In genomic region chr9:131100445-131100844, GRCh38 we compare ENCODE assay signal across 20 cellular contexts. TPM values are rescaled to one million over a fixed set of nuclear protein-coding genes. Genes with fewer than 3 reads are reported as not detected.
DNase-seq lines count a peak whose midpoint lies in the region; ATAC-seq, FAIRE-seq and TF ChIP-seq lines count a peak whose summit lies in the region.
"Had no signal": no experiment of that assay in that cellular context is flagged by ENCODE, and none has a peak within 500 bp of the region (broad histone marks: within the 10 kb centered on the region; RNA-seq: fewer than 3 reads in every experiment).

No MANE protein-coding gene starts in this region.

- H3K79me2 ChIP-seq in astrocyte (ENCODE audit: insufficient read depth, low read length): no peaks in the 10 kb centered on the region

- no peaks in the 10 kb centered on the region for H3K36me3 ChIP-seq in astrocyte (ENCODE audit: insufficient read depth, low read length)
- H3K36me3 ChIP-seq in testis (ENCODE audit: low read depth, missing control alignments): no peaks in the 10 kb centered on the region
- H3K36me3 ChIP-seq in ascending aorta: no peaks in the 10 kb centered on the region
- H3K36me3 ChIP-seq: breast epithelium, neutrophil had no signal

- H3K9me3 ChIP-seq in astrocyte (ENCODE audit: insufficient read depth, low read depth, low read length): no peaks in the 10 kb centered on the region
- H3K9me3 ChIP-seq in testis: no peaks in the 10 kb centered on the region
- no peaks in the 10 kb centered on the region for H3K9me3 ChIP-seq in ascending aorta
- H3K9me3 ChIP-seq: breast epithelium, neutrophil had no signal

- H3K4me1 ChIP-seq in astrocyte (ENCODE audit: insufficient read depth, low read length): peaks cover 12% of the 10 kb centered on the region
- peaks cover 53% of the 10 kb centered on the region for H3K4me1 ChIP-seq in testis
- peaks cover 0 to 10% of the 10 kb centered on the region in 2 donors for H3K4me1 ChIP-seq in ascending aorta
- H3K4me1 ChIP-seq: breast epithelium had no signal

- DNase-seq in HK-2 (ENCODE audit: unreplicated experiment) (peak; percentile 51), astrocyte (ENCODE audit: low read depth) (no peak), left kidney (ENCODE audit: low read depth, low spot score) (peak; percentile 92), testis (peak; percentile 39), NCI-H748 treated with DMSO at 0.1 percent for 48 hours (lab: John Stamatoyannopoulos, UW) (no peak), ascending aorta (ENCODE audit: low spot score in 2 of 2) (no peak)
- DNase-seq: activated T-cell treated with anti-CD3 and anti-CD28 coated beads, Interleukin-2, amount 50 U/mL, for 4 hours; effector CD8-positive, alpha-beta T cell; mammary epithelial cell; NCI-H2081; NCI-H524 had no signal

- no peak overlapping the region for H3K4me2 ChIP-seq in astrocyte (ENCODE audit: low read length)

- no peaks in the 10 kb centered on the region for H3K36me3 Mint-ChIP-seq in astrocyte (ENCODE audit: low read depth, unreplicated experiment)

- peaks cover 25% of the 10 kb centered on the region for H3K27me3 Mint-ChIP-seq in astrocyte (ENCODE audit: low read depth, unreplicated experiment)

- peaks cover 12% of the 10 kb centered on the region for H3K27me3 ChIP-seq in astrocyte (ENCODE audit: insufficient read depth, low read length)
- H3K27me3 ChIP-seq in testis: no peaks in the 10 kb centered on the region
- H3K27me3 ChIP-seq in ascending aorta: peaks cover 1% of the 10 kb centered on the region

- no peaks in the 10 kb centered on the region for H3K9me3 Mint-ChIP-seq in astrocyte (ENCODE audit: unreplicated experiment)
- H3K9me3 Mint-ChIP-seq: activated naive CD4-positive, alpha-beta T cell treated with anti-CD3 and anti-CD28 coated beads, Interleukin-2, amount 50 U/mL, for 72 hours; activated T-cell treated with anti-CD3 and anti-CD28 coated beads, Interleukin-2, amount 50 U/mL, for 4 hours had no signal

- no peak overlapping the region for H3K27ac ChIP-seq in astrocyte (ENCODE audit: low read depth, low read length)
- H3K27ac ChIP-seq in testis: no peak overlapping the region
- no peak overlapping the region for H3K27ac ChIP-seq in ascending aorta
- H3K27ac ChIP-seq: breast epithelium, neutrophil had no signal

- no peak for TF ChIP-seq CTCF in astrocyte (IDR thresholded peaks at IDR 0.05; ENCODE audit: insufficient read depth, low read depth, low read length)
- TF ChIP-seq CTCF in testis (IDR thresholded peaks at IDR 0.05): no peak
- TF ChIP-seq CTCF in ascending aorta (IDR thresholded peaks at IDR 0.05): no peak

- no peak overlapping the region for H2AFZ ChIP-seq in astrocyte (ENCODE audit: low read depth, low read length)

- intact Hi-C loops in testis (cut with DNase I; ENCODE audit: low total_unique reads): no loop called here
- intact Hi-C loops in ascending aorta (cut with DNase I): no loop called here

- ATAC-seq in HG03342 (IDR thresholded peaks at IDR 0.05; ENCODE audit: unreplicated experiment) (no peak), GM19324 (IDR thresholded peaks at IDR 0.05; ENCODE audit: low FRiP score, unreplicated experiment) (no peak)
- ATAC-seq: activated naive CD4-positive, alpha-beta T cell treated with anti-CD3 and anti-CD28 coated beads, Interleukin-2, amount 50 U/mL, for 72 hours; activated T-cell treated with anti-CD3 and anti-CD28 coated beads, Interleukin-2, amount 50 U/mL, for 4 hours; Panc1; right cardiac atrium; SK-N-SH treated with all-trans-retinoic acid at 6 μM for 48 hours had no signal

- 59 to 74% methylated on average over 9 of the region's 9 CpGs for WGBS in testis, 2 donors

- TF ChIP-seq POLR2A in testis (IDR thresholded peaks at IDR 0.05): no peak

- peaks cover 17% of the 10 kb centered on the region for H3K4me1 Mint-ChIP-seq in astrocyte (ENCODE audit: low read depth, unreplicated experiment)

- FAIRE-seq in astrocyte (lab: Jason Lieb, UNC): no peak
- FAIRE-seq: H54 had no signal

- H3K4me3 Mint-ChIP-seq in astrocyte (ENCODE audit: unreplicated experiment): no peak overlapping the region
- H3K4me3 Mint-ChIP-seq: activated T-cell treated with anti-CD3 and anti-CD28 coated beads, Interleukin-2, amount 50 U/mL, for 4 hours had no signal

- H3K27ac Mint-ChIP-seq in astrocyte (ENCODE audit: unreplicated experiment): peak overlapping the region; percentile 58

- no peak overlapping the region for H3K9ac ChIP-seq in astrocyte (ENCODE audit: low read length)

- no peaks in the 10 kb centered on the region for H4K20me1 ChIP-seq in astrocyte (ENCODE audit: insufficient read depth, low read length)

- H3K4me3 ChIP-seq in astrocyte (ENCODE audit: insufficient read depth, low read depth, low read length) (no peak overlapping the region), testis (no peak overlapping the region), ascending aorta (no peak overlapping the region)
- H3K4me3 ChIP-seq: breast epithelium had no signal

RNA-seq across cellular contexts. Expression of gene AIF1L, which starts 4.1 kb away (rescaled TPM):
- 20.2 and 23.7 TPM in 2 replicates for total RNA-seq in astrocyte
- total RNA-seq in testis: 10 to 100 TPM in 1 of 2 donors, 1 to 10 TPM in 1; 8.3 to 14.9 TPM
- polyA plus RNA-seq in testis (ENCODE audit: insufficient read depth, low read depth, low replicate concordance): 24.6 TPM
- 30.5 TPM for total RNA-seq in ascending aorta

RNA-seq across cellular contexts. Expression of gene NUP214, which starts 24.9 kb away (rescaled TPM):
- total RNA-seq in astrocyte: 30.5 and 33.4 TPM in 2 replicates
- 100 to 1,000 TPM; 190 to 250 TPM for total RNA-seq in testis
- 237 TPM for polyA plus RNA-seq in testis (ENCODE audit: insufficient read depth, low read depth, low replicate concordance)
- 234 TPM for total RNA-seq in ascending aorta

Comparison
In these comparisons a context has a peak if more than half of its experiments do, and no peak if none do; other contexts are left out.
1. DNase-seq: peak in HK-2 (single experiment), left kidney (single experiment) and testis (single experiment); none in astrocyte (single experiment), NCI-H748 treated with DMSO at 0.1 percent for 48 hours (single experiment) and ascending aorta (0 of 2).